Comparison of ENCODE assay signal across 15 cellular contexts in the genomic region with DNA sequence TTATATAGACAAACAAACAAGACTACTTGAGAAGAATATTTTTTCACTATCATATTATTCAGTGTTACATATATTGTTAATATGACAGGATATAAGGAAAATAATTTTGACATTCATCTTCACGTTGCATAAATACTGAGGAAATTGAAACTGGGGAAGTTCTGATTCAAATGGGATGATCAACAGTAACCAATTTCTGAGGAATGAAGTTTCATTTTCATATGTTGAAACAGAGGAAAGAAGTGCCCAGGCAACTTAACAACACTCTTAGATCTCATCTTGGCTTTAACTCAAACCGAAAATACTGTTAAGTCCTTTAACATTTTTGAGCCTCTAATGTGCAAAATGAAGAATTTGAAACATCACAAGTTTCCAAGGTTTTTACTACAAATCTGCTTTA.
"Had no signal": no experiment of that assay in that cellular context is flagged by ENCODE, and none has a peak within 500 bp of the region (broad histone marks: within the 10 kb centered on the region; RNA-seq: fewer than 3 reads in every experiment).

No MANE protein-coding gene starts in this region.

- H3K4me1 ChIP-seq: lower lobe of right lung, right atrium auricular region had no signal

- ATAC-seq: heart right ventricle; left cardiac atrium; stimulated activated naive CD8-positive, alpha-beta T cell treated with anti-CD3 and anti-CD28 coated beads, Interleukin-15, Interleukin-2, amounts not matched to agents 100 U/mL and 50 U/mL, for 24 hours had no signal

- H3K36me3 Mint-ChIP-seq: activated naive CD8-positive, alpha-beta T cell; mesothelial cell of epicardium had no signal

- H3K27ac Mint-ChIP-seq: activated CD4-positive, alpha-beta T cell treated with anti-CD3 and anti-CD28 coated beads, Interleukin-2, amount 10 ng/mL, durations not matched to agents 7 days and 5 days; activated naive CD8-positive, alpha-beta T cell; mesothelial cell of epicardium; nephron progenitor cell had no signal

- H3K4me1 Mint-ChIP-seq: activated CD4-positive, alpha-beta T cell treated with anti-CD3 and anti-CD28 coated beads, Interleukin-2, amount 10 ng/mL, durations not matched to agents 7 days and 5 days; nephron progenitor cell had no signal

- H3K9me3 Mint-ChIP-seq: activated CD4-positive, alpha-beta T cell treated with anti-CD3 and anti-CD28 coated beads, Interleukin-2, amount 10 ng/mL, durations not matched to agents 7 days and 5 days; mesothelial cell of epicardium; nephron progenitor cell had no signal

- H3K27ac ChIP-seq: heart right ventricle, lower lobe of right lung, right atrium auricular region had no signal

- H3K9me3 ChIP-seq: heart right ventricle, lower lobe of right lung, right atrium auricular region had no signal

- H3K27me3 ChIP-seq: heart right ventricle, right atrium auricular region had no signal

- H3K4me3 ChIP-seq: heart right ventricle, lower lobe of right lung, right atrium auricular region had no signal

- H3K36me3 ChIP-seq: heart right ventricle, lower lobe of right lung, right atrium auricular region had no signal

- H3K4me3 Mint-ChIP-seq: activated CD4-positive, alpha-beta T cell treated with anti-CD3 and anti-CD28 coated beads, Interleukin-2, amount 10 ng/mL, durations not matched to agents 7 days and 5 days; activated naive CD8-positive, alpha-beta T cell; mesothelial cell of epicardium; nephron progenitor cell had no signal

- H3K27me3 Mint-ChIP-seq: activated CD4-positive, alpha-beta T cell treated with anti-CD3 and anti-CD28 coated beads, Interleukin-2, amount 10 ng/mL, durations not matched to agents 7 days and 5 days; activated naive CD8-positive, alpha-beta T cell had no signal

- DNase-seq: activated CD4-positive, alpha-beta T cell treated with anti-CD3 and anti-CD28 coated beads, Interleukin-2, amount 10 ng/mL, durations not matched to agents 7 days and 5 days; activated CD8-positive, alpha-beta memory T cell treated with anti-CD3 and anti-CD28 coated beads, Interleukin-2, amount 50 U/mL, for 48 hours; activated gamma-delta T cell treated with Interleukin-2 at 50 U/mL for 16 hours; effector memory CD4-positive, alpha-beta T cell; heart right ventricle; left cardiac atrium; lower lobe of right lung; nephron progenitor cell; occipital lobe; small intestine; stimulated activated CD4-positive, alpha-beta T cell treated with anti-CD3 and anti-CD28 coated beads, Interleukin-4, amount 100 ng/mL, for 4 hours; stimulated activated naive CD8-positive, alpha-beta T cell treated with anti-CD3 and anti-CD28 coated beads, Interleukin-15, Interleukin-2, amounts not matched to agents 100 U/mL and 50 U/mL, for 24 hours had no signal
